13 cellular contexts compared by ENCODE assay signal in the genomic region with DNA sequence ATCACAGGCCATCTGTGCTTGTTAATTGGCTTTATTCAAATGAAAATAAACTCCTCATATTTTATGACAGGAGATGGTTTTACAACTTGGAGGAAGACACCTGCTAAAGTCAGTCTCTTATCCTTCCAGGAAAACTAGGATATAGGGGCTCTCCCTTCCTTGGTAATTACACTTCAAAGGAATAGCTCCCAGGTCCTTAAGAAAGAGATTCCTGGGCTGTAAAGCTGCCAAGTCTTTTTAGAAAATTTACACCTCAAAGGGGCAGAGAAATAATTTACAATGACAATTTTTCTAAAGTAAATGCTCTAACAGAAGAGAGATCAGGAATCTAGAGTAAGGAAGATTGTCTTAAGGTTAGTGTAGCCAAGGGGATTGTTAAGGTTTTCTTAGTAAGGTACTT.
DNase-seq lines count a peak whose midpoint lies in the region; ATAC-seq and TF ChIP-seq lines count a peak whose summit lies in the region.
"Had no signal": no experiment of that assay in that cellular context is flagged by ENCODE, and none has a peak within 500 bp of the region (broad histone marks: within the 10 kb centered on the region; RNA-seq: fewer than 3 reads in every experiment).

No MANE protein-coding gene starts in this region.

- no peak for TF ChIP-seq CTCF in nephron progenitor cell (IDR thresholded peaks at IDR 0.05)

- H3K4me3 ChIP-seq in NT2/D1 (ENCODE audit: insufficient read length, low read depth): no peak overlapping the region
- H3K4me3 ChIP-seq: A549 had no signal

- H3K27me3 Mint-ChIP-seq in nephron progenitor cell (ENCODE audit: low read depth, poor library complexity): no peaks in the 10 kb centered on the region
- H3K27me3 Mint-ChIP-seq: CD4-positive, alpha-beta T cell had no signal

- H3K4me3 Mint-ChIP-seq in nephron progenitor cell: no peak overlapping the region
- H3K4me3 Mint-ChIP-seq: CD4-positive, alpha-beta T cell had no signal

- H3K27ac Mint-ChIP-seq in nephron progenitor cell: peak overlapping the region; percentile 27
- H3K27ac Mint-ChIP-seq: CD4-positive, alpha-beta T cell had no signal

- H3K4me1 Mint-ChIP-seq in nephron progenitor cell: peaks cover 22% of the 10 kb centered on the region

- H3K36me3 ChIP-seq in NT2/D1 (ENCODE audit: insufficient read depth, insufficient read length, low read length): no peaks in the 10 kb centered on the region

- H3K4me1 ChIP-seq in NT2/D1 (ENCODE audit: insufficient read depth, insufficient read length): no peaks in the 10 kb centered on the region
- H3K4me1 ChIP-seq: A549, Caco-2 had no signal

- DNase-seq in ELF-1 (ENCODE audit: low read depth, low spot score) (peak; percentile 27), NT2/D1 (ENCODE audit: low read depth, low spot score) (peak; percentile 18), iPS-NIHi11 (ENCODE audit: low spot score) (peak; percentile 17), nephron progenitor cell (no peak), NCI-H1048 (lab: John Stamatoyannopoulos, UW) (no peak), NOMO-1 treated with dmso at 0.1 percent for 144 hours (lab: John Stamatoyannopoulos, UW; ENCODE audit: unreplicated experiment) (no peak)
- DNase-seq: AML-193; Caco-2; CD4-positive, alpha-beta T cell; GDM1; HCEC 1CT had no signal

- no peak overlapping the region for H3K9ac ChIP-seq in NT2/D1 (ENCODE audit: insufficient read length, low read depth)

- H3K36me3 Mint-ChIP-seq in nephron progenitor cell (ENCODE audit: low read depth): peaks cover 25% of the 10 kb centered on the region

- H3K27me3 ChIP-seq in NT2/D1 (ENCODE audit: insufficient read depth, insufficient read length): no peaks in the 10 kb centered on the region

- no peak for ATAC-seq in GM21529 (IDR thresholded peaks at IDR 0.05; ENCODE audit: unreplicated experiment)
- ATAC-seq: A549 had no signal

- peaks cover 32% of the 10 kb centered on the region for H3K9me3 Mint-ChIP-seq in nephron progenitor cell

- H3K9me3 ChIP-seq in NT2/D1 (ENCODE audit: insufficient read depth, low read length): no peaks in the 10 kb centered on the region
- H3K9me3 ChIP-seq: A549, Caco-2 had no signal

Comparison
In these comparisons a context has a peak if more than half of its experiments do, and no peak if none do; other contexts are left out.
1. DNase-seq: peak in ELF-1 (single experiment), NT2/D1 (single experiment) and iPS-NIHi11 (single experiment); none in nephron progenitor cell (single experiment), NCI-H1048 (single experiment) and NOMO-1 treated with dmso at 0.1 percent for 144 hours (single experiment).